ENCODE assay signal across 8 cellular contexts in the genomic region with DNA sequence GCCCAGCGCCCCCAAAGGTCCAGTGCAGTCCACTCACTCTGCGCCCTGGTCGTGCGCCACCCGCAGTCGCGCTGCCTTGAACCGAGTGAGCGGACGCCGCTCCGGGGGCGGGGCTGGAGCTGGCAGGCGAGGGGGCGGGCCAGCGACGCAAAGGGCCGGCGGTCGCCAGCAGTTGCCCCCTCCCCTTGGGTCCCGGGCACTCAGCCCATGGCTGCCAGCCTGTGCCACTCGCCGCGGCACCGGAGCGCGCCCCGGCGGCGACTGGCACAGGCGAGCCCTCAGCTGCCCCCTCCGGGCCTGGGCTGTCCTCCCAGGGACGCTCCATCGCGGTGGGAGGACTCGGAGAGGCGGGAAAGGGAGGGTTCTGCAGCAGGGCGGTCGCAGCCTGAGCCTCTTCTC. TPM values are rescaled to one million over a fixed set of nuclear protein-coding genes. Genes with fewer than 3 reads are reported as not detected.
DNase-seq lines count a peak whose midpoint lies in the region; ATAC-seq and TF ChIP-seq lines count a peak whose summit lies in the region.

A gene with protein sequence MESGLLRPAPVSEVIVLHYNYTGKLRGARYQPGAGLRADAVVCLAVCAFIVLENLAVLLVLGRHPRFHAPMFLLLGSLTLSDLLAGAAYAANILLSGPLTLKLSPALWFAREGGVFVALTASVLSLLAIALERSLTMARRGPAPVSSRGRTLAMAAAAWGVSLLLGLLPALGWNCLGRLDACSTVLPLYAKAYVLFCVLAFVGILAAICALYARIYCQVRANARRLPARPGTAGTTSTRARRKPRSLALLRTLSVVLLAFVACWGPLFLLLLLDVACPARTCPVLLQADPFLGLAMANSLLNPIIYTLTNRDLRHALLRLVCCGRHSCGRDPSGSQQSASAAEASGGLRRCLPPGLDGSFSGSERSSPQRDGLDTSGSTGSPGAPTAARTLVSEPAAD (minus strand): TSS at position 87 of the 399 bp plus-strand sequence. CDS start 2,436 bp downstream, outside the sequence.

- TF ChIP-seq CTCF in AG04449 (IDR thresholded peaks at IDR 0.05; ENCODE audit: insufficient read depth, low read length, missing control alignments) (no peak), glutamatergic neuron (IDR thresholded peaks at IDR 0.05; ENCODE audit: partially characterized antibody, unreplicated experiment) (no peak), prostate gland (IDR thresholded peaks at IDR 0.05) (no peak), tibial nerve (IDR thresholded peaks at IDR 0.05) (no peak)
- no peak for TF ChIP-seq CTCF in activated CD8-positive, alpha-beta T cell treated with anti-CD3 and anti-CD28 coated beads for 36 hours (IDR thresholded peaks at IDR 0.05)

- H3K9me3 ChIP-seq in GM23248 (ENCODE audit: low read depth), result no peaks in the 10 kb centered on the region
- no peaks in the 10 kb centered on the region for H3K9me3 ChIP-seq in prostate gland
- H3K9me3 ChIP-seq in tibial nerve, result no peaks in the 10 kb centered on the region

- H3K27me3 Mint-ChIP-seq in activated CD8-positive, alpha-beta T cell treated with anti-CD3 and anti-CD28 coated beads for 36 hours, result peaks cover 54% of the 10 kb centered on the region
- peaks cover 32% of the 10 kb centered on the region for H3K27me3 Mint-ChIP-seq in glutamatergic neuron (ENCODE audit: unreplicated experiment)

- in situ Hi-C loops in GM23248 (cut with MboI), result no loop called here

- H3K9me3 Mint-ChIP-seq in activated CD8-positive, alpha-beta T cell treated with anti-CD3 and anti-CD28 coated beads for 36 hours, result no peaks in the 10 kb centered on the region
- peaks cover 6% of the 10 kb centered on the region for H3K9me3 Mint-ChIP-seq in glutamatergic neuron (ENCODE audit: unreplicated experiment)

- peak within 1 kb of the TSS; percentile 53; the same call in 1 of the 2 replicates for H3K9ac ChIP-seq in GM23248

- 1 to 3% methylated on average over 19 to 23 of the region's 39 CpGs for WGBS in GM23248 (ENCODE audit: low coverage in 1 of 2, low lambda C conversion rate in 2 of 2, missing lambda C conversion rate in 2 of 2), 2 experiments
- WGBS in prostate gland, result under 1% methylated on average over 30 of the region's 39 CpGs
- 0% methylated on average over 2 to 16 of the region's 39 CpGs for WGBS in tibial nerve, 2 donors

- peak within 1 kb of the TSS; percentile 55 for H3K4me3 ChIP-seq in AG04449 (ENCODE audit: low read depth, low read length)
- peak within 1 kb of the TSS; percentile 65 for H3K4me3 ChIP-seq in GM23248
- H3K4me3 ChIP-seq in prostate gland, result peak within 1 kb of the TSS; percentile 27 to 38
- H3K4me3 ChIP-seq in tibial nerve, result peak within 1 kb of the TSS in 2 of 4 donors; percentile 9 to 28

- peak within 1 kb of the TSS; percentile 48 for H3K4me3 Mint-ChIP-seq in activated CD8-positive, alpha-beta T cell treated with anti-CD3 and anti-CD28 coated beads for 36 hours
- peak within 1 kb of the TSS; percentile 68 for H3K4me3 Mint-ChIP-seq in glutamatergic neuron (ENCODE audit: unreplicated experiment)

- H3K4me1 Mint-ChIP-seq in activated CD8-positive, alpha-beta T cell treated with anti-CD3 and anti-CD28 coated beads for 36 hours (ENCODE audit: low read depth), result peaks cover 24% of the 10 kb centered on the region
- H3K4me1 Mint-ChIP-seq in glutamatergic neuron (ENCODE audit: low read depth, unreplicated experiment), result peaks cover 11% of the 10 kb centered on the region

- no peaks in the 10 kb centered on the region for H3K36me3 Mint-ChIP-seq in activated CD8-positive, alpha-beta T cell treated with anti-CD3 and anti-CD28 coated beads for 36 hours (ENCODE audit: low read depth)
- peaks cover 5% of the 10 kb centered on the region for H3K36me3 Mint-ChIP-seq in glutamatergic neuron (ENCODE audit: unreplicated experiment)

- CTCF ChIA-PET in AG04449 (lab: Yijun Ruan, JAX), result interaction anchor here (0.7 to 3.6 kb wide), 7 partner anchors 9 to 200 kb away, joined by 3 to 14 read pairs (median 5); partner anchors contain the start of gene DNM2
- CTCF ChIA-PET in activated CD8-positive, alpha-beta T cell treated with anti-CD3 and anti-CD28 coated beads for 36 hours (lab: Charles Lee), result interaction anchor here (1.1 to 1.3 kb wide), 2 partner anchors 25 to 34 kb away, joined by 3 to 5 read pairs; no protein-coding TSS in a partner anchor

- ATAC-seq in activated CD8-positive, alpha-beta T cell treated with anti-CD3 and anti-CD28 coated beads for 36 hours, result peak; percentile 12
- no peak for ATAC-seq in HG02884 (IDR thresholded peaks at IDR 0.05; ENCODE audit: unreplicated experiment)

- no peak for TF ChIP-seq EP300 in tibial nerve (IDR thresholded peaks at IDR 0.05)

- no peak within 1 kb of the TSS for H3K27ac ChIP-seq in GM23248
- H3K27ac ChIP-seq in prostate gland, result peak within 1 kb of the TSS; percentile 53 to 56
- H3K27ac ChIP-seq in tibial nerve, result no peak within 1 kb of the TSS

- no peaks in the 10 kb centered on the region for H3K36me3 ChIP-seq in GM23248 (ENCODE audit: low read depth)
- H3K36me3 ChIP-seq in prostate gland, result no peaks in the 10 kb centered on the region
- no peaks in the 10 kb centered on the region for H3K36me3 ChIP-seq in tibial nerve

- no peaks in the 10 kb centered on the region for H3K9me2 ChIP-seq in GM23248 (ENCODE audit: insufficient read depth)

- H3K4me2 ChIP-seq in GM23248 (ENCODE audit: unreplicated experiment), result peak within 1 kb of the TSS; percentile 65

- POLR2A ChIA-PET in AG04449 (lab: Yijun Ruan, JAX), result interaction anchor here (0.7 kb wide), 1 partner anchor 52 kb away, joined by 3 read pairs; no protein-coding TSS in a partner anchor
- POLR2A ChIA-PET in activated CD8-positive, alpha-beta T cell treated with anti-CD3 and anti-CD28 coated beads for 36 hours (lab: Charles Lee), result interaction anchor here (0.9 to 1.4 kb wide), 5 partner anchors 30 to 126 kb away, joined by 3 to 4 read pairs (median 3); no protein-coding TSS in a partner anchor

- DNase-seq in AG04449 (ENCODE audit: low read depth, low spot score) (no peak), GM23248 (peak; percentile 54), glutamatergic neuron (peak; percentile 37), prostate gland (ENCODE audit: low spot score) (no peak), tibial nerve (ENCODE audit: low spot score in 2 of 2) (no peak)
- no peak for DNase-seq in activated CD8-positive, alpha-beta T cell treated with anti-CD3 and anti-CD28 coated beads for 36 hours
- DNase-seq in stimulated activated naive CD4-positive, alpha-beta T cell treated with Interleukin-2 at 50 U/mL for 16 hours (lab: John Stamatoyannopoulos, UW), result no peak

- H3K27me3 ChIP-seq in GM23248 (replicated peaks; ENCODE audit: insufficient read depth) (peaks cover 12% of the 10 kb centered on the region), prostate gland (replicated peaks; ENCODE audit: insufficient read depth) (no peaks in the 10 kb centered on the region), tibial nerve (peaks cover 0 to 94% of the 10 kb centered on the region in 2 donors)

- intact Hi-C loops in activated CD8-positive, alpha-beta T cell treated with anti-CD3 and anti-CD28 coated beads for 36 hours (cut with micrococcal nuclease), result no loop called here
- intact Hi-C loops in prostate gland (cut with DNase I), result no loop called here

- H4K20me1 ChIP-seq in GM23248 (ENCODE audit: insufficient read depth), result no peaks in the 10 kb centered on the region

- peak within 1 kb of the TSS; percentile 10 for H3K27ac Mint-ChIP-seq in activated CD8-positive, alpha-beta T cell treated with anti-CD3 and anti-CD28 coated beads for 36 hours
- H3K27ac Mint-ChIP-seq in glutamatergic neuron (ENCODE audit: unreplicated experiment), result no peak within 1 kb of the TSS

- H3F3A ChIP-seq in GM23248 (ENCODE audit: insufficient read depth), result 0 out of 2 replicates have a peak, but pooled peaks cover 1% of the 10 kb centered on the region

- TF ChIP-seq POLR2A in prostate gland (IDR thresholded peaks at IDR 0.05), result peak; percentile 39
- TF ChIP-seq POLR2A in tibial nerve (IDR thresholded peaks at IDR 0.05), result no peak

- peak within 1 kb of the TSS; percentile 78 for H2AFZ ChIP-seq in GM23248

- no peaks in the 10 kb centered on the region for H3K79me2 ChIP-seq in GM23248 (ENCODE audit: insufficient read depth)

- H3K4me1 ChIP-seq in GM23248 (ENCODE audit: insufficient read depth), result no peaks in the 10 kb centered on the region
- no peaks in the 10 kb centered on the region for H3K4me1 ChIP-seq in prostate gland (replicated peaks)
- H3K4me1 ChIP-seq in tibial nerve, result peaks cover 0 to 33% (median 13%) of the 10 kb centered on the region in 4 donors

RNA-seq across cellular contexts. Expression of the gene that starts here (rescaled TPM):
- 1.8 and 3.3 TPM in 2 replicates for total RNA-seq in GM23248 (2014; rRNA removed; shearing (Covaris generic))
- 1.2 and 1.6 TPM in 2 replicates for polyA plus RNA-seq in GM23248 (2016; fragmentation: Nextera tagmentation; extraction: Ambion mirVana)
- 1 to 10 TPM in 1 of 2 experiments, under 1 TPM in 1; 0.81 to 1.1 TPM for total RNA-seq in activated CD8-positive, alpha-beta T cell treated with anti-CD3 and anti-CD28 coated beads for 36 hours
- total RNA-seq in glutamatergic neuron (ENCODE audit: unreplicated experiment) (not detected), prostate gland (10 to 100 TPM in 1 of 2 donors, 1 to 10 TPM in 1; 3.4 to 17.0 TPM), tibial nerve (under 1 TPM in 1 of 4 donors, not detected in 3; 0.84 TPM)

Comparison
In these comparisons a context has a peak if more than half of its experiments do, and no peak if none do; other contexts are left out.
1. Peak in DNase-seq in glutamatergic neuron; RNA of the gene not detected or under 1 TPM.
2. H3K27ac ChIP-seq: peak in prostate gland (2 of 2); none in GM23248 (single experiment) and tibial nerve (0 of 4).